Comparison of ENCODE assay signal across 8 cellular contexts in genomic region chr10:102501201-102502028, GRCh38. TPM values are rescaled to one million over a fixed set of nuclear protein-coding genes. Genes with fewer than 3 reads are reported as not detected.
DNase-seq lines count a peak whose midpoint lies in the region; ATAC-seq, FAIRE-seq and TF ChIP-seq lines count a peak whose summit lies in the region.

No MANE protein-coding gene starts in this region.

- TF ChIP-seq EP300 in SK-N-SH (IDR thresholded peaks at IDR 0.05; ENCODE audit: borderline replicate concordance in 1 of 2, low read depth in 1 of 2, low read length in 1 of 2), result no peak
- no peak for TF ChIP-seq EP300 in HepG2 (IDR thresholded peaks at IDR 0.05; ENCODE audit: low read depth in 2 of 2, low read length in 2 of 2)
- no peak for TF ChIP-seq EP300 in HepG2 (CRISPR knock-in tag; IDR thresholded peaks at IDR 0.05; ENCODE audit: borderline replicate concordance)
- no peak for TF ChIP-seq EP300 in transverse colon (IDR thresholded peaks at IDR 0.05; ENCODE audit: low read depth)

- peaks cover 4% of the 10 kb centered on the region for H3F3A ChIP-seq in SK-N-SH (replicated peaks; ENCODE audit: insufficient read depth)

- H3K9ac ChIP-seq in SK-N-SH (peak overlapping the region; percentile 62; the same call in 1 of the 2 replicates), HepG2 (ENCODE audit: insufficient read depth, low read depth, low read length) (peak overlapping the region; percentile 69)

- intact Hi-C loops in body of pancreas (cut with DNase I), result no loop called here
- intact Hi-C loops in HepG2 (cut with micrococcal nuclease; ENCODE audit: unreplicated experiment), result loop anchor here (2.0 to 10.0 kb wide), 5 partner anchors 81 to 687 kb away; partner anchors contain the start of gene OGA
- intact Hi-C loops in transverse colon (cut with DNase I; ENCODE audit: low total_unique reads), result loop anchor here (2.0 kb wide), 1 partner anchor 221 kb away; no protein-coding TSS in a partner anchor

- H3K79me2 ChIP-seq in SK-N-SH (ENCODE audit: insufficient read depth), result peaks cover 79% of the 10 kb centered on the region
- peaks cover 66% of the 10 kb centered on the region for H3K79me2 ChIP-seq in HepG2 (ENCODE audit: insufficient read depth, low read length)

- H2AFZ ChIP-seq in SK-N-SH (ENCODE audit: low read depth) (no peak overlapping the region), HepG2 (ENCODE audit: low read length) (peak overlapping the region; percentile 20)

- H3K36me3 ChIP-seq in SK-N-SH (replicated peaks in 1 of 2; ENCODE audit: control insufficient read depth in 1 of 2, insufficient read depth in 2 of 2, low read length in 1 of 2), result peaks cover 3 to 7% of the 10 kb centered on the region in 2 experiments
- no peaks in the 10 kb centered on the region for H3K36me3 ChIP-seq in body of pancreas (replicated peaks in 1 of 2; ENCODE audit: insufficient read depth in 1 of 2, low read depth in 2 of 2)
- peaks cover 2% of the 10 kb centered on the region in 2 experiments; a peak in 2 of 5 replicates for H3K36me3 ChIP-seq in HepG2 (replicated peaks in 1 of 2; ENCODE audit: control insufficient read depth in 1 of 2, insufficient read depth in 2 of 2, low read length in 2 of 2)
- H3K36me3 ChIP-seq in transverse colon, result no peaks in the 10 kb centered on the region

- no peak for TF ChIP-seq POLR2A in body of pancreas (IDR thresholded peaks at IDR 0.05)
- TF ChIP-seq POLR2A in HepG2 (IDR thresholded peaks at IDR 0.05; ENCODE audit: insufficient read depth in 1 of 2, low read depth in 2 of 2, low read length in 2 of 2), result no peak
- peak; percentile 28 for TF ChIP-seq POLR2A in transverse colon (IDR thresholded peaks at IDR 0.05)

- in situ Hi-C loops in HepG2 (cut with HindIII; ENCODE audit: extremely low pct_ligation_motif_present, low pct_unique_long_range_greater_than_20kb), result loop anchor here (5.0 kb wide), 1 partner anchor 81 kb away; no protein-coding TSS in a partner anchor
- in situ Hi-C loops in transverse colon (cut with MboI; ENCODE audit: low pct_ligation_motif_present in 1 of 4, low pct_unique_long_range_greater_than_20kb in 1 of 4, low sequenced_read_pairs in 3 of 4), result no loop called here

- H4K20me1 ChIP-seq in SK-N-SH (ENCODE audit: insufficient read depth), result peaks cover 61% of the 10 kb centered on the region
- peaks cover 3% of the 10 kb centered on the region; the same call in 1 of the 2 replicates for H4K20me1 ChIP-seq in HepG2 (ENCODE audit: insufficient read depth, low read length)

- peak overlapping the region; percentile 8 to 53; a peak in 3 of 4 replicates for H3K27ac ChIP-seq in SK-N-SH (ENCODE audit: low read depth in 2 of 2, low read length in 1 of 2)
- peak overlapping the region; percentile 51 to 93 (median 72) for H3K27ac ChIP-seq in body of pancreas
- peak overlapping the region; percentile 74 for H3K27ac ChIP-seq in HepG2 (ENCODE audit: extremely low read length, insufficient read depth, low read length)
- peak overlapping the region; percentile 93 to 99 (median 95) for H3K27ac ChIP-seq in transverse colon

- DNase-seq in SK-N-SH (no peak), body of pancreas (no peak), HepG2 (ENCODE audit: low spot score) (peak; percentile 20), transverse colon (no peak), NCI-H1694 (lab: John Stamatoyannopoulos, UW) (no peak)
- DNase-seq in activated CD8-positive, alpha-beta memory T cell treated with anti-CD3 and anti-CD28 coated beads, Interleukin-2, amount 50 U/mL, for 4 hours, result no peak

- H3K4me3 ChIP-seq in SK-N-SH (ENCODE audit: low read depth in 2 of 2, low read length in 1 of 2) (peak overlapping the region; percentile 85 to 95), body of pancreas (peak overlapping the region; percentile 25 to 48), HepG2 (replicated peaks in 1 of 3; ENCODE audit: insufficient read depth in 1 of 3, low read depth in 2 of 3, low read length in 3 of 3) (peak overlapping the region; percentile 81 to 95 (median 92)), transverse colon (peak overlapping the region; percentile 32 to 100 (median 92))

- H3K4me2 ChIP-seq in SK-N-SH (peak overlapping the region; percentile 73), HepG2 (ENCODE audit: low read depth, low read length) (peak overlapping the region; percentile 92)

- FAIRE-seq in HepG2 (lab: Jason Lieb, UNC), result no peak

- no peaks in the 10 kb centered on the region for H3K9me2 ChIP-seq in SK-N-SH

- BruUV-seq in HepG2 (replicated peaks; lab: Mats Ljungman, UMichigan), result TSS peak; percentile 72

- H3K9me3 ChIP-seq in SK-N-SH (no peaks in the 10 kb centered on the region), body of pancreas (no peaks in the 10 kb centered on the region), HepG2 (ENCODE audit: low read length) (no peaks in the 10 kb centered on the region), transverse colon (no peaks in the 10 kb centered on the region)

- peaks cover 8 to 15% of the 10 kb centered on the region in 2 experiments; a peak in 2 of 4 replicates for H3K4me1 ChIP-seq in SK-N-SH (ENCODE audit: control insufficient read depth in 1 of 2, insufficient read depth in 2 of 2, low read depth in 1 of 2, low read length in 1 of 2)
- H3K4me1 ChIP-seq in body of pancreas, result peaks cover 29% of the 10 kb centered on the region
- peaks cover 48% of the 10 kb centered on the region for H3K4me1 ChIP-seq in HepG2 (ENCODE audit: insufficient read depth, low read length)
- H3K4me1 ChIP-seq in transverse colon, result peaks cover 10 to 72% (median 41%) of the 10 kb centered on the region in 4 donors

- WGBS in SK-N-SH (ENCODE audit: low lambda C conversion rate), result 7% methylated on average over 23 of the region's 23 CpGs
- WGBS in body of pancreas, 2 donors, result 2% methylated on average over 23 of the region's 23 CpGs
- under 1% methylated on average over 23 of the region's 23 CpGs for WGBS in HepG2 (ENCODE audit: low lambda C conversion rate)
- 2 to 3% methylated on average over 16 to 23 of the region's 23 CpGs for WGBS in transverse colon (ENCODE audit: low coverage in 1 of 2), 2 donors

- CTCF ChIA-PET in SK-N-SH (lab: Yijun Ruan, JAX), result interaction anchor here (0.6 to 5.7 kb wide), 5 partner anchors 16 to 187 kb away, joined by 3 to 110 read pairs (median 8); no protein-coding TSS in a partner anchor
- CTCF ChIA-PET in HepG2 (lab: Yijun Ruan, JAX; ENCODE audit: low intra/inter-chr PET ratio, low total read pairs), result no interaction called here

- POLR2A ChIA-PET in SK-N-SH (lab: Yijun Ruan, JAX) (no interaction called here), HepG2 (lab: Yijun Ruan, JAX) (interaction anchor here (1.1 to 1.4 kb wide), 3 partner anchors 50 to 140 kb away, joined by 3 to 7 read pairs (median 5); partner anchors contain the start of gene C10orf95)

- no peaks in the 10 kb centered on the region for H3K27me3 ChIP-seq in SK-N-SH (ENCODE audit: insufficient read depth)
- no peaks in the 10 kb centered on the region for H3K27me3 ChIP-seq in body of pancreas
- no peaks in the 10 kb centered on the region; a peak in 1 of 5 replicates for H3K27me3 ChIP-seq in HepG2 (ENCODE audit: control insufficient read depth in 1 of 2, insufficient read depth in 2 of 2, low read length in 2 of 2)
- H3K27me3 ChIP-seq in transverse colon, result no peaks in the 10 kb centered on the region

- TF ChIP-seq CTCF in SK-N-SH (IDR thresholded peaks at IDR 0.05) (no peak), body of pancreas (IDR thresholded peaks at IDR 0.05) (no peak), HepG2 (CRISPR knock-in tag; IDR thresholded peaks at IDR 0.05) (no peak), transverse colon (IDR thresholded peaks at IDR 0.05) (no peak)

- TF ChIP-seq RAD21 in SK-N-SH (IDR thresholded peaks at IDR 0.05; ENCODE audit: low read length), result no peak
- TF ChIP-seq RAD21 in HepG2 (CRISPR knock-in tag; IDR thresholded peaks at IDR 0.05), result no peak

- ATAC-seq in SK-N-SH treated with all-trans-retinoic acid at 6 μM for 48 hours, result no peak
- no peak for ATAC-seq in body of pancreas
- no peak for ATAC-seq in HepG2
- no peak for ATAC-seq in HG03457 (IDR thresholded peaks at IDR 0.05; ENCODE audit: unreplicated experiment)

RNA-seq across cellular contexts. Expression of gene ACTR1A, which starts 1.1 kb away (rescaled TPM):
- polyA plus RNA-seq in SK-N-SH (2012; rRNA removed) (106 and 117 TPM in 2 replicates), HepG2 (2011; rRNA removed) (59.6 and 75.9 TPM in 2 replicates)
- polyA plus RNA-seq in SK-N-SH (2012; cell fraction: cytosol; rRNA removed), result 75.0 and 94.7 TPM in 2 replicates
- polyA plus RNA-seq in SK-N-SH (2012; cell fraction: nucleus; rRNA removed), result 108 and 123 TPM in 2 replicates
- total RNA-seq in body of pancreas (10 to 100 TPM; 35.5 to 55.0 TPM), HepG2 (2016; rRNA removed; fragmentation: Illumina TruSeq; extraction: Trizol) (62.8 and 69.4 TPM in 2 replicates), transverse colon (10 to 100 TPM; 49.7 to 90.8 (median 79.4) TPM)
- 14.7 and 16.3 TPM in 2 replicates for total RNA-seq in HepG2 (2016; cell fraction: cytosol; rRNA removed; fragmentation: Illumina TruSeq; extraction: Trizol; ENCODE audit: low read depth)
- 63.0 and 73.2 TPM in 2 replicates for total RNA-seq in HepG2 (2016; cell fraction: insoluble cytoplasmic fraction; rRNA removed; fragmentation: Illumina TruSeq; extraction: Trizol)
- 32.7 and 37.9 TPM in 2 replicates for total RNA-seq in HepG2 (2016; cell fraction: membrane; rRNA removed; fragmentation: Illumina TruSeq; extraction: Trizol)
- total RNA-seq in HepG2 (2016; cell fraction: nucleus; rRNA removed; fragmentation: Illumina TruSeq; extraction: Trizol), result 35.2 and 40.1 TPM in 2 replicates
- polyA plus RNA-seq in HepG2 (2011; cell fraction: cytosol; rRNA removed), result 51.7 and 56.1 TPM in 2 replicates
- polyA plus RNA-seq in HepG2 (2011; cell fraction: nucleus; rRNA removed), result 46.8 and 55.9 TPM in 2 replicates
- polyA plus RNA-seq in HepG2 (2012), result 33.3 and 42.9 TPM in 2 replicates
- 13.4 and 14.5 TPM in 2 replicates for polyA plus RNA-seq in HepG2 (2016; cell fraction: cytosol; fragmentation: Illumina TruSeq; extraction: Trizol; ENCODE audit: low read depth)
- 64.8 and 71.3 TPM in 2 replicates for polyA plus RNA-seq in HepG2 (2016; cell fraction: insoluble cytoplasmic fraction; fragmentation: Illumina TruSeq; extraction: Trizol; ENCODE audit: low read depth)
- polyA plus RNA-seq in HepG2 (2016; cell fraction: membrane; fragmentation: Illumina TruSeq; extraction: Trizol; ENCODE audit: low read depth), result 24.6 and 24.8 TPM in 2 replicates
- polyA plus RNA-seq in HepG2 (2016; cell fraction: nucleus; fragmentation: Illumina TruSeq; extraction: Trizol; ENCODE audit: insufficient read depth, low read depth), result 49.5 and 54.0 TPM in 2 replicates
- 150 and 215 TPM in 2 replicates for polyA minus RNA-seq in HepG2 (2011; rRNA and poly(A)+ RNA removed; ENCODE audit: low replicate concordance)
- 37.5 and 44.2 TPM in 2 replicates for polyA minus RNA-seq in HepG2 (2011; cell fraction: cytosol; rRNA and poly(A)+ RNA removed)
- polyA minus RNA-seq in HepG2 (2011; cell fraction: nucleus; rRNA and poly(A)+ RNA removed), result 29.6 and 42.6 TPM in 2 replicates

RNA-seq across cellular contexts. Expression of gene SUFU, which starts 2.4 kb away (rescaled TPM):
- polyA plus RNA-seq in SK-N-SH (2012; rRNA removed), result 4.6 and 5.7 TPM in 2 replicates
- polyA plus RNA-seq in SK-N-SH (2012; cell fraction: cytosol; rRNA removed), result 3.7 and 5.7 TPM in 2 replicates
- polyA plus RNA-seq in SK-N-SH (2012; cell fraction: nucleus; rRNA removed), result 6.2 and 8.9 TPM in 2 replicates
- total RNA-seq in body of pancreas, result 1 to 10 TPM; 3.1 to 6.6 TPM
- 2.9 and 4.0 TPM in 2 replicates for total RNA-seq in HepG2 (2016; rRNA removed; fragmentation: Illumina TruSeq; extraction: Trizol)
- 0.61 and 1.5 TPM in 2 replicates for total RNA-seq in HepG2 (2016; cell fraction: cytosol; rRNA removed; fragmentation: Illumina TruSeq; extraction: Trizol; ENCODE audit: low read depth)
- 2.6 and 3.8 TPM in 2 replicates for total RNA-seq in HepG2 (2016; cell fraction: insoluble cytoplasmic fraction; rRNA removed; fragmentation: Illumina TruSeq; extraction: Trizol)
- 1.7 and 1.8 TPM in 2 replicates for total RNA-seq in HepG2 (2016; cell fraction: membrane; rRNA removed; fragmentation: Illumina TruSeq; extraction: Trizol)
- 3.5 and 3.9 TPM in 2 replicates for total RNA-seq in HepG2 (2016; cell fraction: nucleus; rRNA removed; fragmentation: Illumina TruSeq; extraction: Trizol)
- 5.5 and 6.7 TPM in 2 replicates for polyA plus RNA-seq in HepG2 (2011; rRNA removed)
- 4.9 and 5.6 TPM in 2 replicates for polyA plus RNA-seq in HepG2 (2011; cell fraction: cytosol; rRNA removed)
- polyA plus RNA-seq in HepG2 (2011; cell fraction: nucleus; rRNA removed), result 5.9 and 6.9 TPM in 2 replicates
- polyA plus RNA-seq in HepG2 (2012), result 5.4 and 5.8 TPM in 2 replicates
- 0.36 and 0.45 TPM in 2 replicates for polyA plus RNA-seq in HepG2 (2016; cell fraction: cytosol; fragmentation: Illumina TruSeq; extraction: Trizol; ENCODE audit: low read depth)
- 5.4 and 6.5 TPM in 2 replicates for polyA plus RNA-seq in HepG2 (2016; cell fraction: insoluble cytoplasmic fraction; fragmentation: Illumina TruSeq; extraction: Trizol; ENCODE audit: low read depth)
- 1.2 and 1.4 TPM in 2 replicates for polyA plus RNA-seq in HepG2 (2016; cell fraction: membrane; fragmentation: Illumina TruSeq; extraction: Trizol; ENCODE audit: low read depth)
- polyA plus RNA-seq in HepG2 (2016; cell fraction: nucleus; fragmentation: Illumina TruSeq; extraction: Trizol; ENCODE audit: insufficient read depth, low read depth), result 5.6 and 7.3 TPM in 2 replicates
- polyA minus RNA-seq in HepG2 (2011; rRNA and poly(A)+ RNA removed; ENCODE audit: low replicate concordance), result 8.4 and 12.3 TPM in 2 replicates
- 4.6 and 5.1 TPM in 2 replicates for polyA minus RNA-seq in HepG2 (2011; cell fraction: cytosol; rRNA and poly(A)+ RNA removed)
- 4.8 and 5.7 TPM in 2 replicates for polyA minus RNA-seq in HepG2 (2011; cell fraction: nucleus; rRNA and poly(A)+ RNA removed)
- total RNA-seq in transverse colon, result 10 to 100 TPM in 1 of 4 donors, 1 to 10 TPM in 3; 5.4 to 13.8 (median 6.6) TPM

RNA-seq across cellular contexts. Expression of gene C10orf95, which starts 50.1 kb away (rescaled TPM):
- polyA plus RNA-seq in SK-N-SH (2012; rRNA removed) (0.05 and 0.07 TPM in 2 replicates), HepG2 (2011; rRNA removed) (0.05 TPM in 2 replicates)
- polyA plus RNA-seq in SK-N-SH (2012; cell fraction: cytosol; rRNA removed), result 0.03 and 0.07 TPM in 2 replicates
- polyA plus RNA-seq in SK-N-SH (2012; cell fraction: nucleus; rRNA removed), result 0.08 and 0.19 TPM in 2 replicates
- total RNA-seq in body of pancreas (1 to 10 TPM in 1 of 2 donors, under 1 TPM in 1; 0.66 to 4.2 TPM), HepG2 (2016; rRNA removed; fragmentation: Illumina TruSeq; extraction: Trizol) (0.07 TPM in 1 of 2 replicates, not detected in the other), transverse colon (10 to 100 TPM in 1 of 4 donors, 1 to 10 TPM in 1, under 1 TPM in 2; 0.48 to 34.4 (median 1.1) TPM)
- 0.40 TPM in 1 of 2 replicates, not detected in the other for total RNA-seq in HepG2 (2016; cell fraction: cytosol; rRNA removed; fragmentation: Illumina TruSeq; extraction: Trizol; ENCODE audit: low read depth)
- total RNA-seq in HepG2 (2016; cell fraction: insoluble cytoplasmic fraction; rRNA removed; fragmentation: Illumina TruSeq; extraction: Trizol), result not detected in 2 replicates
- total RNA-seq in HepG2 (2016; cell fraction: membrane; rRNA removed; fragmentation: Illumina TruSeq; extraction: Trizol), result 0.28 TPM in 1 of 2 replicates, not detected in the other
- not detected in 2 replicates for total RNA-seq in HepG2 (2016; cell fraction: nucleus; rRNA removed; fragmentation: Illumina TruSeq; extraction: Trizol)
- 0.12 and 0.17 TPM in 2 replicates for polyA plus RNA-seq in HepG2 (2011; cell fraction: cytosol; rRNA removed)
- polyA plus RNA-seq in HepG2 (2011; cell fraction: nucleus; rRNA removed), result 0.19 TPM in 1 of 2 replicates, not detected in the other
- 1.3 TPM in 2 replicates for polyA plus RNA-seq in HepG2 (2012)
- polyA plus RNA-seq in HepG2 (2016; cell fraction: cytosol; fragmentation: Illumina TruSeq; extraction: Trizol; ENCODE audit: low read depth), result 0.15 and 0.16 TPM in 2 replicates
- polyA plus RNA-seq in HepG2 (2016; cell fraction: insoluble cytoplasmic fraction; fragmentation: Illumina TruSeq; extraction: Trizol; ENCODE audit: low read depth), result 0.26 TPM in 1 of 2 replicates, not detected in the other
- polyA plus RNA-seq in HepG2 (2016; cell fraction: membrane; fragmentation: Illumina TruSeq; extraction: Trizol; ENCODE audit: low read depth), result 0.19 TPM in 1 of 2 replicates, not detected in the other
- not detected in 2 replicates for polyA plus RNA-seq in HepG2 (2016; cell fraction: nucleus; fragmentation: Illumina TruSeq; extraction: Trizol; ENCODE audit: insufficient read depth, low read depth)
- 0.32 and 1.9 TPM in 2 replicates for polyA minus RNA-seq in HepG2 (2011; rRNA and poly(A)+ RNA removed; ENCODE audit: low replicate concordance)
- not detected in 2 replicates for polyA minus RNA-seq in HepG2 (2011; cell fraction: cytosol; rRNA and poly(A)+ RNA removed)
- 0.39 TPM in 1 of 2 replicates, not detected in the other for polyA minus RNA-seq in HepG2 (2011; cell fraction: nucleus; rRNA and poly(A)+ RNA removed)

Comparison
In these comparisons a context has a peak if more than half of its experiments do, and no peak if none do; other contexts are left out.
1. H3K27ac ChIP-seq: peak in every context shown above with its lines; median percentile 95 in transverse colon; 74 in HepG2; 72 in body of pancreas; 30 in SK-N-SH.
2. H3K4me3 ChIP-seq: peak in every context shown above with its lines; median percentile 92 in HepG2; 92 in transverse colon; 90 in SK-N-SH; 36 in body of pancreas.
3. Of the 25 proteins assayed by ChIP-seq in both HepG2 and SK-N-SH: peak only in HepG2: POLR2AphosphoS5; only in SK-N-SH: none; in both: none; in neither: 24.